Comparison of ENCODE assay signal across 13 cellular contexts in genomic region chr14:71710001-71710400, GRCh38.
"Had no signal": no experiment of that assay in that cellular context is flagged by ENCODE, and none has a peak within 500 bp of the region (broad histone marks: within the 10 kb centered on the region; RNA-seq: fewer than 3 reads in every experiment).

No MANE protein-coding gene starts in this region.

- DNase-seq: effector memory CD4-positive, alpha-beta T cell; gastrocnemius medialis; heart right ventricle; kidney glomerular epithelial cell; mammary epithelial cell; naive thymus-derived CD8-positive, alpha-beta T cell; ovary; right cardiac atrium; small intestine; stimulated activated CD4-positive, alpha-beta T cell treated with anti-CD3 and anti-CD28 coated beads, Interleukin-2, amount 100 ng/mL, for 48 hours; stimulated activated naive CD4-positive, alpha-beta T cell treated with Interleukin-2 at 50 U/mL for 16 hours; trophoblast cell had no signal

- H3K4me1 ChIP-seq: gastrocnemius medialis had no signal

- ATAC-seq: esophagus mucosa; gastrocnemius medialis; heart right ventricle; naive thymus-derived CD8-positive, alpha-beta T cell; right cardiac atrium had no signal

- H3K4me3 ChIP-seq: gastrocnemius medialis, heart right ventricle, ovary had no signal

- H3K27ac ChIP-seq: gastrocnemius medialis, heart right ventricle, ovary had no signal

- H3K9me3 ChIP-seq: gastrocnemius medialis, heart right ventricle, ovary had no signal

- H3K27me3 ChIP-seq: gastrocnemius medialis, heart right ventricle, ovary had no signal

- H3K36me3 ChIP-seq: gastrocnemius medialis, ovary had no signal
